In genomic region chr7:135728136-135728669, GRCh38 we compare ENCODE assay signal across 1 cellular context.
TF ChIP-seq lines count a peak whose summit lies in the region.

Gene SLC13A4, minus strand, starts transcription at chr7:135728186. Its CDS starts 690 bp downstream, at chr7:135727496.

TF ChIP-seq in HepG2, 621 proteins besides CTCF, POLR2A, EP300 and RAD21:
- no peak for TF ChIP-seq BCL3 (CRISPR knock-in tag; IDR thresholded peaks at IDR 0.05)
- TF ChIP-seq ZNF562 (CRISPR knock-in tag; IDR thresholded peaks at IDR 0.05; ENCODE audit: borderline replicate concordance) = no peak
- no peak for TF ChIP-seq ZNF382 (CRISPR knock-in tag; IDR thresholded peaks at IDR 0.05; ENCODE audit: borderline replicate concordance)
- TF ChIP-seq SNAPC5 (CRISPR knock-in tag; IDR thresholded peaks at IDR 0.05; ENCODE audit: borderline replicate concordance) = no peak
- no peak for TF ChIP-seq ZNF766 (CRISPR knock-in tag; IDR thresholded peaks at IDR 0.05; ENCODE audit: borderline replicate concordance)
- TF ChIP-seq RFX3 (CRISPR knock-in tag; IDR thresholded peaks at IDR 0.05) = no peak
- no peak for TF ChIP-seq CBX5 (CRISPR knock-in tag; IDR thresholded peaks at IDR 0.05; ENCODE audit: borderline replicate concordance)
- TF ChIP-seq ZBTB39 (CRISPR knock-in tag; IDR thresholded peaks at IDR 0.05) = no peak
- no peak for TF ChIP-seq ZNF512 (CRISPR knock-in tag; IDR thresholded peaks at IDR 0.05)
- TF ChIP-seq MTA3 (CRISPR knock-in tag; IDR thresholded peaks at IDR 0.05) = no peak
- TF ChIP-seq MAF1 (CRISPR knock-in tag; IDR thresholded peaks at IDR 0.05; ENCODE audit: borderline replicate concordance) = no peak
- no peak for TF ChIP-seq NFE2L1 (CRISPR knock-in tag; IDR thresholded peaks at IDR 0.05; ENCODE audit: borderline replicate concordance)
- TF ChIP-seq MEIS2 (CRISPR knock-in tag; IDR thresholded peaks at IDR 0.05) = no peak
- no peak for TF ChIP-seq ZNF776 (CRISPR knock-in tag; IDR thresholded peaks at IDR 0.05)
- TF ChIP-seq, protein P1, sequence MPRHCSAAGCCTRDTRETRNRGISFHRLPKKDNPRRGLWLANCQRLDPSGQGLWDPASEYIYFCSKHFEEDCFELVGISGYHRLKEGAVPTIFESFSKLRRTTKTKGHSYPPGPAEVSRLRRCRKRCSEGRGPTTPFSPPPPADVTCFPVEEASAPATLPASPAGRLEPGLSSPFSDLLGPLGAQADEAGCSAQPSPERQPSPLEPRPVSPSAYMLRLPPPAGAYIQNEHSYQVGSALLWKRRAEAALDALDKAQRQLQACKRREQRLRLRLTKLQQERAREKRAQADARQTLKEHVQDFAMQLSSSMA (CRISPR knock-in tag; IDR thresholded peaks at IDR 0.05) = no peak
